21 cellular contexts compared by ENCODE assay signal in the genomic region with DNA sequence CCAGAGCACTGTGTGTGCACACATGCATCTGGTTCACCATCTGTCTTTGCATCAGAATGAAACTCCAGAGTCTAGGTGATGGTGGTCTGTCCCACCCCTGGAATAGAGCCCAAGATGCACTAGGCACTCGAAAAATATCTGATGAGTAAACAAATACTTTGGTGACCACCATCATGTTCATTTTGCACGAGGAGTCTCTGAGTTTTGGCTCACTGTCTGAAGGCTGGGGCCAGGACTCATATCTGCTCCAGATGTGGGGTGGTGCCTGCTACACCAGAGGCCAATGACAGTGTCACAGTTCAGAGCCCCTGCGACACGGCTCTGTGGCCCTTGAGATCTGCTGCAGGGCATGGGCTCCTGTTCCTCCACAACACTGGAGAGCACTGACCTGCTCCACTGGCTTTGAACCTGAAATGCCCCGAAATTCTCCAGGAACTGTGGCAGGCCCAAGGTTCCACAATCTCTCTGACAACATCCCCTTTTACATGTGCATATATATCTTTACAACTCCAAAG.
"Had no signal": no experiment of that assay in that cellular context is flagged by ENCODE, and none has a peak within 500 bp of the region (broad histone marks: within the 10 kb centered on the region; RNA-seq: fewer than 3 reads in every experiment).

No MANE protein-coding gene starts in this region.

- H3K9me3 Mint-ChIP-seq: activated CD4-positive, alpha-beta memory T cell treated with anti-CD3 and anti-CD28 coated beads, Interleukin-2, amount 10 ng/mL, durations not matched to agents 7 days and 5 days had no signal

- H3K27me3 ChIP-seq: body of pancreas, gastrocnemius medialis, pancreas had no signal

- H3K27ac ChIP-seq: body of pancreas, gastrocnemius medialis, heart right ventricle, lower lobe of right lung, pancreas, WERI-Rb-1 had no signal

- H3K4me1 ChIP-seq: body of pancreas, gastrocnemius medialis, heart right ventricle, lower lobe of right lung, pancreas had no signal

- ATAC-seq: activated T-cell treated with anti-CD3 and anti-CD28 coated beads, Interleukin-2, amount 50 U/mL, for 72 hours; body of pancreas; gastrocnemius medialis; heart right ventricle; lower lobe of right lung; pancreas; stimulated activated naive B cell treated with anti-CD40 and anti-IgM and Interleukin-4, amounts not matched to agents 10 μg/mL and 1 μg/mL and 100 μg/mL, for 72 hours; T-helper 17 cell had no signal

- H3K36me3 Mint-ChIP-seq: activated naive CD8-positive, alpha-beta T cell had no signal

- H3K36me3 ChIP-seq: gastrocnemius medialis, heart right ventricle, lower lobe of right lung, pancreas, WERI-Rb-1 had no signal

- H3K4me1 Mint-ChIP-seq: stimulated activated naive B cell treated with anti-CD40 and anti-IgM and Interleukin-4, amounts not matched to agents 10 μg/mL and 1 μg/mL and 100 μg/mL, for 72 hours had no signal

- DNase-seq: activated CD4-positive, alpha-beta memory T cell treated with anti-CD3 and anti-CD28 coated beads, Interleukin-2, amount 10 ng/mL, durations not matched to agents 7 days and 5 days; activated CD8-positive, alpha-beta memory T cell treated with anti-CD3 and anti-CD28 coated beads, Interleukin-2, amount 50 U/mL, for 48 hours; activated gamma-delta T cell; activated T-cell treated with anti-CD3 and anti-CD28 coated beads, Interleukin-2, amount 50 U/mL, for 72 hours; amniotic stem cell; body of pancreas; caudate nucleus; gastrocnemius medialis; heart right ventricle; left colon; lower lobe of right lung; pancreas; retina; stimulated activated CD4-positive, alpha-beta T cell treated with anti-CD3 and anti-CD28 coated beads, Interleukin-4, amount 100 ng/mL, for 1 hour; stimulated activated naive B cell treated with anti-CD40 and anti-IgM and Interleukin-4, amounts not matched to agents 10 μg/mL and 1 μg/mL and 100 μg/mL, for 72 hours; T-helper 17 cell; trophoblast cell; WERI-Rb-1 had no signal

- H3K9me3 ChIP-seq: body of pancreas, gastrocnemius medialis, lower lobe of right lung, pancreas had no signal

- H3K4me3 ChIP-seq: body of pancreas, gastrocnemius medialis, heart right ventricle, lower lobe of right lung, pancreas had no signal

- H3K27ac Mint-ChIP-seq: activated CD4-positive, alpha-beta memory T cell treated with anti-CD3 and anti-CD28 coated beads, Interleukin-2, amount 10 ng/mL, durations not matched to agents 7 days and 5 days; activated naive CD8-positive, alpha-beta T cell; activated T-cell treated with anti-CD3 and anti-CD28 coated beads, Interleukin-2, amount 50 U/mL, for 72 hours; mesothelial cell of epicardium; stimulated activated naive B cell treated with anti-CD40 and anti-IgM and Interleukin-4, amounts not matched to agents 10 μg/mL and 1 μg/mL and 100 μg/mL, for 72 hours; T-helper 17 cell had no signal

- H3K4me3 Mint-ChIP-seq: activated CD4-positive, alpha-beta memory T cell treated with anti-CD3 and anti-CD28 coated beads, Interleukin-2, amount 10 ng/mL, durations not matched to agents 7 days and 5 days; activated naive CD8-positive, alpha-beta T cell; activated T-cell treated with anti-CD3 and anti-CD28 coated beads, Interleukin-2, amount 50 U/mL, for 72 hours; mesothelial cell of epicardium; neural crest cell; stimulated activated naive B cell treated with anti-CD40 and anti-IgM and Interleukin-4, amounts not matched to agents 10 μg/mL and 1 μg/mL and 100 μg/mL, for 72 hours; T-helper 17 cell had no signal
